12 cellular contexts compared by ENCODE assay signal in the genomic region with DNA sequence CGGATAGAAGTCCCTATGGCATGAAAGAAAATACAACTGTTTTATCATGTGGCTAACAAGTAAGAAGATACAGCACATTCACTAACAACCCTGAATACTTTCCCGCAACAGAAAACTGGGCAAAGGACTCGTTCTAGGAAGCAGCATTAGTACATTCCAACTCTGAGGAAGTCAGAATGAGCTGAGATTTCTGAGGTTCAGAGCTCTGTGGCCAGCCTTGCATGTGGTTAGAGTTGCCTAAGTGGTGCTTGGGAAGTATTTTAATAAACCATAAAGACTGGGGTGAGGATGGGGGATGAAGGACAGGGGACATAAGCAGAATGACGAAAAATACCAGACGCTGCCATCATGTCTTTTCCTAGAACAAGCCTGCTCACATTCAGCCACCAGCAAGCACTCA.
"Had no signal": no experiment of that assay in that cellular context is flagged by ENCODE, and none has a peak within 500 bp of the region (broad histone marks: within the 10 kb centered on the region; RNA-seq: fewer than 3 reads in every experiment).

No MANE protein-coding gene starts in this region.

- ATAC-seq: heart right ventricle; naive thymus-derived CD4-positive, alpha-beta T cell had no signal

- DNase-seq: colonic mucosa; dermis blood vessel endothelial cell; heart right ventricle; hypothalamus; kidney glomerular epithelial cell; mesendoderm; naive thymus-derived CD4-positive, alpha-beta T cell; nephron progenitor cell; stimulated activated CD4-positive, alpha-beta T cell treated with anti-CD3 and anti-CD28 coated beads, Interleukin-2, amount 100 ng/mL, for 48 hours; stimulated activated naive CD4-positive, alpha-beta T cell treated with Interleukin-2 at 50 U/mL for 16 hours; thyroid gland; uterus had no signal
